ENCODE assay signal across 8 cellular contexts in the genomic region with DNA sequence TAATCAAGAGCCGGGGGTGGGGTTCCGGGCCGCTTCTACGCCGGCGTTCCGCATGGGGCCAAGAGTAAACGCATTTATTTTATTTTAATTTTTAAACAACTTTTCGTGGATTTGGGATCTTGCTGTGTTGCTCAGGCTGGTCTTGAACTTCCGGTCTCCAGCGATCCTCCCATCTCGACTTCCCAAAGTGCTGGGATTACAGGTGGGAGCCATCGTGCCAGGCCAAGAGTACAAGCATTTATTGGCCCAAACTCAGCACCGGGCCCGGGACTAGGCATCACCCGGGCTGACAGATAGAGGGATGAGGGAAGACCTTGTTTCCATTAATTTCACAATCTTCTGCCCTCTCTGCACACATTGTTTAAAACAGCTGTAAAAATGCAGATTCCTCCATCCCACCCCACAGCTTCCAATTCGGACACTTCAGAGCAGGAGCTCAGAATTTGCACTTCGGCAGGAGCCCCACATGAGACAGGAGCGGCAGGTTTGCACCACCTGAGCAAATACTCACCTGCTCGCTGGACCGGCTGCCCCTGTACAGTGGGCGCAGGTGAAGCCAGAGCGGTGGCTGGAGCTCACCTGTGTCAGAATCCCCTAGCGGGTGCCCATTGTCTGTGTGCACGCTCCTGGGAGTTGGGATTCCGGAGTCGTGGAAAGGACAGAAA. TPM values are rescaled to one million over a fixed set of nuclear protein-coding genes. Genes with fewer than 3 reads are reported as not detected.
DNase-seq lines count a peak whose midpoint lies in the region; ATAC-seq and TF ChIP-seq lines count a peak whose summit lies in the region.

No MANE protein-coding gene starts in this region.

- H3K9me3 Mint-ChIP-seq in Calu3 (ENCODE audit: low read depth, unreplicated experiment): no peaks in the 10 kb centered on the region
- H3K9me3 Mint-ChIP-seq in dendritic cell treated with granulocyte-macrophage colony-stimulating factor and Interleukin-4, amounts not matched to agents 40 ng/mL and 50 ng/mL, for 4 days: no peaks in the 10 kb centered on the region

- H3K4me3 ChIP-seq in MM.1S (ENCODE audit: low read length) (peak overlapping the region; percentile 15; the same call in 1 of the 2 replicates), osteoblast (ENCODE audit: insufficient read depth, low read length) (peak overlapping the region; percentile 61)

- H3F3A ChIP-seq in MM.1S (ENCODE audit: insufficient read depth, low read length): no peaks in the 10 kb centered on the region

- H3K4me3 Mint-ChIP-seq in Calu3 (ENCODE audit: low read depth, unreplicated experiment): peak overlapping the region; percentile 65
- peak overlapping the region; percentile 45 for H3K4me3 Mint-ChIP-seq in dendritic cell treated with granulocyte-macrophage colony-stimulating factor and Interleukin-4, amounts not matched to agents 40 ng/mL and 50 ng/mL, for 4 days

- H4K20me1 ChIP-seq in MM.1S (ENCODE audit: insufficient read depth, low read length): no peaks in the 10 kb centered on the region
- no peaks in the 10 kb centered on the region for H4K20me1 ChIP-seq in osteoblast (ENCODE audit: insufficient read depth, low read length)

- peaks cover 19% of the 10 kb centered on the region for H3K79me2 ChIP-seq in MM.1S (ENCODE audit: low read length)
- peaks cover 2% of the 10 kb centered on the region for H3K79me2 ChIP-seq in osteoblast (ENCODE audit: insufficient read depth, low read length)

- H2AFZ ChIP-seq in MM.1S (ENCODE audit: low read length): no peak overlapping the region
- peak overlapping the region; percentile 72 for H2AFZ ChIP-seq in osteoblast (ENCODE audit: low read length)

- peak; percentile 25 for DNase-seq in Calu3
- DNase-seq in MM.1S: no peak
- DNase-seq in osteoblast (ENCODE audit: insufficient read length, low spot score, missing footprints): peak; percentile 74
- no peak for DNase-seq in GM19238 (ENCODE audit: insufficient read length, low spot score)
- DNase-seq in SHP77 treated with DMSO at 0.1 percent for 48 hours (lab: John Stamatoyannopoulos, UW): no peak

- BruUV-seq in Calu3 (replicated peaks; lab: Mats Ljungman, UMichigan): no TSS peak

- no peaks in the 10 kb centered on the region for H3K27me3 ChIP-seq in MM.1S (replicated peaks; ENCODE audit: insufficient read depth, low read length)
- H3K27me3 ChIP-seq in osteoblast (ENCODE audit: insufficient read depth, low read length): peaks cover 5% of the 10 kb centered on the region

- intact Hi-C loops in Calu3 (cut with micrococcal nuclease; ENCODE audit: unreplicated experiment): no loop called here
- intact Hi-C loops in dendritic cell treated with granulocyte-macrophage colony-stimulating factor and Interleukin-4, amounts not matched to agents 40 ng/mL and 50 ng/mL, for 4 days (cut with micrococcal nuclease): no loop called here

- no peaks in the 10 kb centered on the region for H3K9me2 ChIP-seq in MM.1S (replicated peaks; ENCODE audit: insufficient read depth, low read length)

- TF ChIP-seq CTCF in Calu3 (IDR thresholded peaks at IDR 0.05; ENCODE audit: unreplicated experiment) (no peak), MM.1S (IDR thresholded peaks at IDR 0.05; ENCODE audit: low read length) (no peak), osteoblast (IDR thresholded peaks at IDR 0.05; ENCODE audit: extremely low read depth, low read depth, low read length) (no peak)

- CTCF ChIA-PET in Calu3 (lab: Charles Lee): interaction anchor here (0.8 kb wide), 1 partner anchor 74 kb away, joined by 3 read pairs; no protein-coding TSS in a partner anchor

- no peaks in the 10 kb centered on the region for H3K4me1 Mint-ChIP-seq in Calu3 (ENCODE audit: low read depth, unreplicated experiment)
- H3K4me1 Mint-ChIP-seq in dendritic cell treated with granulocyte-macrophage colony-stimulating factor and Interleukin-4, amounts not matched to agents 40 ng/mL and 50 ng/mL, for 4 days (ENCODE audit: low read depth): peaks cover 13% of the 10 kb centered on the region

- no peak for ATAC-seq in HG02588 (IDR thresholded peaks at IDR 0.05; ENCODE audit: unreplicated experiment)
- no peak for ATAC-seq in HG03378 (IDR thresholded peaks at IDR 0.05; ENCODE audit: unreplicated experiment)

- H3K27me3 Mint-ChIP-seq in Calu3 (ENCODE audit: unreplicated experiment): peaks cover 35% of the 10 kb centered on the region
- peaks cover 12% of the 10 kb centered on the region for H3K27me3 Mint-ChIP-seq in dendritic cell treated with granulocyte-macrophage colony-stimulating factor and Interleukin-4, amounts not matched to agents 40 ng/mL and 50 ng/mL, for 4 days

- no peak overlapping the region for H3K27ac Mint-ChIP-seq in Calu3 (ENCODE audit: unreplicated experiment)
- no peak overlapping the region for H3K27ac Mint-ChIP-seq in dendritic cell treated with granulocyte-macrophage colony-stimulating factor and Interleukin-4, amounts not matched to agents 40 ng/mL and 50 ng/mL, for 4 days

- H3K4me2 ChIP-seq in MM.1S (ENCODE audit: low read depth, low read length) (peak overlapping the region; percentile 41; the same call in 1 of the 2 replicates), osteoblast (ENCODE audit: insufficient read depth, low read length) (peak overlapping the region; percentile 87)

- H3K36me3 ChIP-seq in MM.1S (replicated peaks; ENCODE audit: insufficient read depth, low read length): no peaks in the 10 kb centered on the region
- no peaks in the 10 kb centered on the region for H3K36me3 ChIP-seq in osteoblast (ENCODE audit: insufficient read depth, low read length)

- peaks cover 15% of the 10 kb centered on the region for H3K36me3 Mint-ChIP-seq in Calu3 (ENCODE audit: insufficient read depth, unreplicated experiment)
- no peaks in the 10 kb centered on the region for H3K36me3 Mint-ChIP-seq in dendritic cell treated with granulocyte-macrophage colony-stimulating factor and Interleukin-4, amounts not matched to agents 40 ng/mL and 50 ng/mL, for 4 days (ENCODE audit: low read depth)

- H3K9ac ChIP-seq in MM.1S (ENCODE audit: low read length): peak overlapping the region; percentile 25; the same call in 1 of the 2 replicates

- H3K9me3 ChIP-seq in MM.1S (replicated peaks; ENCODE audit: insufficient read depth, low read length): no peaks in the 10 kb centered on the region
- no peaks in the 10 kb centered on the region for H3K9me3 ChIP-seq in osteoblast (ENCODE audit: low read depth, low read length)

- H3K27ac ChIP-seq in MM.1S (ENCODE audit: low read length) (no peak overlapping the region), osteoblast (ENCODE audit: low read depth, low read length) (no peak overlapping the region)

- H3K4me1 ChIP-seq in MM.1S (ENCODE audit: low read length) (no peaks in the 10 kb centered on the region), osteoblast (ENCODE audit: insufficient read depth, low read length) (peaks cover 5% of the 10 kb centered on the region)

RNA-seq across cellular contexts. Expression of a gene that starts 0.7 kb away (rescaled TPM):
- 19.7 and 25.2 TPM in 2 replicates for total RNA-seq in Calu3 (2022)
- total RNA-seq in osteoblast: 1.2 and 1.8 TPM in 2 replicates

Comparison
In these comparisons a context has a peak if more than half of its experiments do, and no peak if none do; other contexts are left out.
1. DNase-seq: peak in Calu3 (single experiment) and osteoblast (single experiment); none in MM.1S (single experiment), GM19238 (single experiment) and SHP77 treated with DMSO at 0.1 percent for 48 hours (single experiment).